Comparison of ENCODE assay signal across 19 cellular contexts in genomic region chr11:66725646-66726045, GRCh38. TPM values are rescaled to one million over a fixed set of nuclear protein-coding genes. Genes with fewer than 3 reads are reported as not detected.
DNase-seq lines count a peak whose midpoint lies in the region; ATAC-seq, FAIRE-seq and TF ChIP-seq lines count a peak whose summit lies in the region.
"Had no signal": no experiment of that assay in that cellular context is flagged by ENCODE, and none has a peak within 500 bp of the region (broad histone marks: within the 10 kb centered on the region; RNA-seq: fewer than 3 reads in every experiment).

No MANE protein-coding gene starts in this region.

- H4K91ac ChIP-seq in H1 (replicated peaks; ENCODE audit: insufficient read length, low read length): no peak overlapping the region

- H3K4ac ChIP-seq in H1 (replicated peaks; ENCODE audit: insufficient read length, low read depth, low read length): no peak overlapping the region

- TF ChIP-seq EP300 in H1 (IDR thresholded peaks at IDR 0.05; ENCODE audit: borderline replicate concordance in 1 of 2, low read depth in 2 of 2, low read length in 2 of 2): no peak

- H3K27ac Mint-ChIP-seq in neural crest cell (ENCODE audit: unreplicated experiment): no peak overlapping the region
- no peak overlapping the region for H3K27ac Mint-ChIP-seq in CD4-positive, alpha-beta T cell
- no peak overlapping the region for H3K27ac Mint-ChIP-seq in activated T-cell treated with anti-CD3 and anti-CD28 coated beads, Interleukin-2, amount 50 U/mL, for 24 hours
- H3K27ac Mint-ChIP-seq: activated CD8-positive, alpha-beta T cell treated with anti-CD3 and anti-CD28 coated beads, Interleukin-2, amount 10 ng/mL, durations not matched to agents 7 days and 5 days; activated T-helper 1 cell treated with anti-CD3 and anti-CD28 coated beads, Interleukin-12 subunit alpha, Interleukin-12 subunit beta, Interleukin-2, Interleukin-4 antibody, amounts not matched to agents 30 ng/mL and 10 ng/mL and 1 ng/mL, durations not matched to agents 14 hours and 24 hours and 36 hours had no signal

- peaks cover 65% of the 10 kb centered on the region for H3K4me1 ChIP-seq in Loucy (ENCODE audit: insufficient read depth, low read length, poor library complexity, severe bottlenecking)
- H3K4me1 ChIP-seq in H1 (replicated peaks in 1 of 4; ENCODE audit: control insufficient read depth in 3 of 4, insufficient read depth in 4 of 4, low read length in 3 of 4): peaks cover 14 to 29% (median 18%) of the 10 kb centered on the region in 4 experiments
- H3K4me1 ChIP-seq: foreskin keratinocyte had no signal

- FAIRE-seq in H1 (lab: Jason Lieb, UNC): no peak
- FAIRE-seq: colon had no signal

- H3K9me3 ChIP-seq in Loucy (ENCODE audit: insufficient read depth, low read depth, low read length) (no peaks in the 10 kb centered on the region), H1 (ENCODE audit: insufficient read depth in 2 of 2, low read depth in 1 of 2, low read length in 1 of 2) (no peaks in the 10 kb centered on the region)
- H3K9me3 ChIP-seq in CD4-positive, alpha-beta T cell (ENCODE audit: control insufficient read depth, low read length): no peaks in the 10 kb centered on the region
- H3K9me3 ChIP-seq: adrenal gland, testis had no signal

- H3K27ac ChIP-seq in H1 (ENCODE audit: low read depth, low read length): no peak overlapping the region
- H3K27ac ChIP-seq in CD4-positive, alpha-beta T cell (ENCODE audit: low read depth, low read length): no peak overlapping the region
- H3K27ac ChIP-seq: foreskin keratinocyte, skin epidermis, testis had no signal

- H4K8ac ChIP-seq in H1 (ENCODE audit: extremely low read depth, insufficient read depth, low read length): no peak overlapping the region

- H3K36me3 Mint-ChIP-seq in neural crest cell (ENCODE audit: low read depth): no peaks in the 10 kb centered on the region
- no peaks in the 10 kb centered on the region for H3K36me3 Mint-ChIP-seq in CD4-positive, alpha-beta T cell (ENCODE audit: low read depth)
- H3K36me3 Mint-ChIP-seq in activated T-cell treated with anti-CD3 and anti-CD28 coated beads, Interleukin-2, amount 50 U/mL, for 24 hours (ENCODE audit: low read depth): no peaks in the 10 kb centered on the region

- no peak overlapping the region for H2AK5ac ChIP-seq in H1 (ENCODE audit: low read depth, low read length)

- no peaks in the 10 kb centered on the region for H3K9me2 ChIP-seq in Loucy (replicated peaks; ENCODE audit: low read depth, low read length)

- H3K4me3 Mint-ChIP-seq in neural crest cell: peak overlapping the region; percentile 84
- H3K4me3 Mint-ChIP-seq in CD4-positive, alpha-beta T cell: no peak overlapping the region
- no peak overlapping the region for H3K4me3 Mint-ChIP-seq in activated T-cell treated with anti-CD3 and anti-CD28 coated beads, Interleukin-2, amount 50 U/mL, for 24 hours
- H3K4me3 Mint-ChIP-seq: activated CD8-positive, alpha-beta T cell treated with anti-CD3 and anti-CD28 coated beads, Interleukin-2, amount 10 ng/mL, durations not matched to agents 7 days and 5 days had no signal

- no peak overlapping the region for H2BK20ac ChIP-seq in H1 (ENCODE audit: low read length)

- H4K5ac ChIP-seq in H1 (ENCODE audit: insufficient read length, low read depth, low read length): no peak overlapping the region

- TF ChIP-seq POLR2A in H1 (IDR thresholded peaks at IDR 0.05; ENCODE audit: control extremely low read depth in 1 of 2, low read depth in 2 of 2, low read length in 2 of 2): no peak

- H4K20me1 ChIP-seq in Loucy (ENCODE audit: insufficient read depth, low read length, poor library complexity, severe bottlenecking) (no peaks in the 10 kb centered on the region), H1 (replicated peaks in 1 of 2; ENCODE audit: control insufficient read depth in 1 of 2, insufficient read depth in 2 of 2, low read length in 2 of 2) (no peaks in the 10 kb centered on the region)

- no peak overlapping the region for H3K18ac ChIP-seq in H1 (ENCODE audit: extremely low read depth, low read length)

- no peak for TF ChIP-seq RAD21 in H1 (IDR thresholded peaks at IDR 0.05 in 1 of 2, conservative IDR thresholded peaks at IDR 0.05 in 1 of 2; ENCODE audit: low read depth in 2 of 2, low read length in 2 of 2)

- no peaks in the 10 kb centered on the region for H3K9me3 Mint-ChIP-seq in neural crest cell
- H3K9me3 Mint-ChIP-seq in CD4-positive, alpha-beta T cell: no peaks in the 10 kb centered on the region
- no peaks in the 10 kb centered on the region for H3K9me3 Mint-ChIP-seq in activated T-cell treated with anti-CD3 and anti-CD28 coated beads, Interleukin-2, amount 50 U/mL, for 24 hours
- H3K9me3 Mint-ChIP-seq: activated T-helper 1 cell treated with anti-CD3 and anti-CD28 coated beads, Interleukin-12 subunit alpha, Interleukin-12 subunit beta, Interleukin-2, Interleukin-4 antibody, amounts not matched to agents 30 ng/mL and 10 ng/mL and 1 ng/mL, durations not matched to agents 14 hours and 24 hours and 36 hours had no signal

- in situ Hi-C loops in G401 (cut with HindIII; ENCODE audit: low sequenced_read_pairs): no loop called here

- no peak overlapping the region for H2BK120ac ChIP-seq in H1 (replicated peaks; ENCODE audit: low read depth, low read length)

- H3K36me3 ChIP-seq in Loucy (ENCODE audit: insufficient read depth, low read length) (no peaks in the 10 kb centered on the region), H1 (ENCODE audit: control insufficient read depth in 2 of 4, insufficient read depth in 4 of 4, low read length in 3 of 4) (peaks cover 0 to 3% (median 0%) of the 10 kb centered on the region in 4 experiments; a peak in 2 of 8 replicates)
- H3K36me3 ChIP-seq: adrenal gland had no signal

- peak overlapping the region; percentile 95 for H3K4me2 ChIP-seq in Loucy (ENCODE audit: low read depth, low read length, poor library complexity, severe bottlenecking)
- H3K4me2 ChIP-seq in H1 (ENCODE audit: insufficient read depth in 1 of 2, low read depth in 2 of 2, low read length in 2 of 2): peak overlapping the region; percentile 38 to 81; a peak in 3 of 4 replicates

- no peak overlapping the region for H3K14ac ChIP-seq in H1 (ENCODE audit: insufficient read length)

- H2BK12ac ChIP-seq in H1 (ENCODE audit: low read depth, low read length): no peak overlapping the region

- H3K79me2 ChIP-seq in Loucy (ENCODE audit: insufficient read depth, low read length) (peaks cover 20% of the 10 kb centered on the region; the same call in 1 of the 2 replicates), H1 (ENCODE audit: control insufficient read depth in 1 of 2, insufficient read depth in 2 of 2, low read length in 2 of 2) (peaks cover 0 to 35% of the 10 kb centered on the region in 2 experiments; a peak in 3 of 4 replicates)

- H3K23me2 ChIP-seq in H1 (ENCODE audit: low read depth, low read length): peaks cover 9% of the 10 kb centered on the region

- H3K23ac ChIP-seq in H1 (ENCODE audit: insufficient read length): no peak overlapping the region

- peaks cover 8% of the 10 kb centered on the region; the same call in 1 of the 2 replicates for H3F3A ChIP-seq in Loucy (ENCODE audit: low read depth)

- H3K27me3 ChIP-seq in Loucy (ENCODE audit: insufficient read depth, low read length, poor library complexity, severe bottlenecking) (no peaks in the 10 kb centered on the region), H1 (replicated peaks in 1 of 4; ENCODE audit: control insufficient read depth in 3 of 4, extremely low read depth in 1 of 4, insufficient read depth in 3 of 4, low read length in 3 of 4) (peaks cover 0 to 27% (median 15%) of the 10 kb centered on the region in 4 experiments; a peak in 6 of 7 replicates)
- H3K27me3 ChIP-seq in CD4-positive, alpha-beta T cell (ENCODE audit: control insufficient read depth, insufficient read depth, low read length): peaks cover 55% of the 10 kb centered on the region
- H3K27me3 ChIP-seq: adrenal gland, foreskin keratinocyte, testis had no signal

- H3K79me1 ChIP-seq in H1 (ENCODE audit: low read depth, low read length): peaks cover 10% of the 10 kb centered on the region

- 81% methylated on average over 10 of the region's 10 CpGs; no CpG with 5 or more reads in 1 of the 2 experiments for WGBS in H1 (ENCODE audit: extremely low coverage in 1 of 2, insufficient coverage in 1 of 2, insufficient read length in 1 of 2, insufficient replicate concordance in 2 of 2, low coverage in 1 of 2, low lambda C conversion rate in 2 of 2, missing lambda C conversion rate in 1 of 2), 2 experiments

- H2BK15ac ChIP-seq in H1 (ENCODE audit: low read length): no peak overlapping the region

- CTCF ChIA-PET in H1 (lab: Charles Lee; ENCODE audit: partially characterized antibody): interaction anchor here (0.6 to 2.6 kb wide), 13 partner anchors 10 to 361 kb away, joined by 3 to 10 read pairs (median 3); partner anchors contain the start of genes RBM14 and RBM4B
- CTCF ChIA-PET in CD4-positive, alpha-beta T cell (lab: Charles Lee): no interaction called here

- no peak for ATAC-seq in CD4-positive, alpha-beta T cell (ENCODE audit: poor library complexity)
- ATAC-seq in HG03108 (IDR thresholded peaks at IDR 0.05; ENCODE audit: unreplicated experiment) (no peak), HG03571 (IDR thresholded peaks at IDR 0.05; ENCODE audit: unreplicated experiment) (no peak)
- ATAC-seq: activated CD8-positive, alpha-beta T cell treated with anti-CD3 and anti-CD28 coated beads, Interleukin-2, amount 10 ng/mL, durations not matched to agents 7 days and 5 days; foreskin keratinocyte had no signal

- H2BK5ac ChIP-seq in H1 (ENCODE audit: low read depth, low read length): no peak overlapping the region

- H3K27me3 Mint-ChIP-seq in neural crest cell (ENCODE audit: low read depth): peaks cover 46% of the 10 kb centered on the region
- H3K27me3 Mint-ChIP-seq in CD4-positive, alpha-beta T cell: peaks cover 77% of the 10 kb centered on the region
- H3K27me3 Mint-ChIP-seq in activated T-cell treated with anti-CD3 and anti-CD28 coated beads, Interleukin-2, amount 50 U/mL, for 24 hours: peaks cover 71% of the 10 kb centered on the region

- POLR2A ChIA-PET in H1 (lab: Charles Lee; ENCODE audit: partially characterized antibody): interaction anchor here (0.8 to 2.5 kb wide), 4 partner anchors 11 to 126 kb away, joined by 3 to 19 read pairs (median 6); partner anchors contain the start of gene RCE1
- POLR2A ChIA-PET in CD4-positive, alpha-beta T cell (lab: Charles Lee): no interaction called here

- no peak overlapping the region for H3K9ac ChIP-seq in Loucy (ENCODE audit: low read depth, low read length, poor library complexity, severe bottlenecking)
- no peak overlapping the region for H3K9ac ChIP-seq in H1 (replicated peaks in 1 of 4; ENCODE audit: extremely low read depth in 1 of 4, low read depth in 3 of 4, low read length in 3 of 4)

- H3K56ac ChIP-seq in H1 (replicated peaks; ENCODE audit: insufficient read length, low read depth, low read length): no peak overlapping the region

- intact Hi-C loops in CD4-positive, alpha-beta T cell (cut with DNase I, micrococcal nuclease): no loop called here

- TF ChIP-seq CTCF in Loucy (conservative IDR thresholded peaks at IDR 0.05; ENCODE audit: low read length) (no peak), H1 (IDR thresholded peaks at IDR 0.05; ENCODE audit: control extremely low read depth in 1 of 3, insufficient read depth in 1 of 3, low read depth in 1 of 3, low read length in 3 of 3) (no peak), neural crest cell (conservative IDR thresholded peaks at IDR 0.05) (no peak)
- TF ChIP-seq CTCF in CD4-positive, alpha-beta T cell (IDR thresholded peaks at IDR 0.05): no peak

- H2AFZ ChIP-seq in Loucy (ENCODE audit: low read length) (no peak overlapping the region), H1 (ENCODE audit: low read length) (no peak overlapping the region)

- H3K4me3 ChIP-seq in Loucy (ENCODE audit: low read length, poor library complexity, severe bottlenecking): no peak overlapping the region
- H3K4me3 ChIP-seq in H1 (ENCODE audit: extremely low read depth in 1 of 4, insufficient read depth in 2 of 4, low read depth in 3 of 4, low read length in 4 of 4): no peak overlapping the region; a peak in 1 of 8 replicates
- H3K4me3 ChIP-seq: adrenal gland, skin epidermis, testis had no signal

- DNase-seq in G401 (ENCODE audit: low spot score) (peak; percentile 62), H1 (ENCODE audit: low read depth in 1 of 2, low spot score in 2 of 2) (no peak), neural crest cell (ENCODE audit: low read depth, low spot score) (no peak)
- DNase-seq in CD4-positive, alpha-beta T cell: no peak
- no peak for DNase-seq in activated T-cell treated with anti-CD3 and anti-CD28 coated beads, Interleukin-2, amount 50 U/mL, for 24 hours
- DNase-seq: activated CD8-positive, alpha-beta T cell treated with anti-CD3 and anti-CD28 coated beads, Interleukin-2, amount 10 ng/mL, durations not matched to agents 7 days and 5 days; AML-193; foreskin keratinocyte; HCEC 1CT; midbrain; NCI-H2029; testis had no signal

- peaks cover 25% of the 10 kb centered on the region for H3K4me1 Mint-ChIP-seq in neural crest cell
- H3K4me1 Mint-ChIP-seq in CD4-positive, alpha-beta T cell (ENCODE audit: low read depth): peaks cover 19% of the 10 kb centered on the region
- H3K4me1 Mint-ChIP-seq in activated T-cell treated with anti-CD3 and anti-CD28 coated beads, Interleukin-2, amount 50 U/mL, for 24 hours (ENCODE audit: low read depth): peaks cover 15% of the 10 kb centered on the region

RNA-seq across cellular contexts. Expression of gene SPTBN2, which starts 3.4 kb away (rescaled TPM):
- 102 and 103 TPM in 2 replicates for total RNA-seq in G401 (2014; rRNA removed; shearing (Covaris generic))
- 69.0 and 71.4 TPM in 2 replicates for total RNA-seq in H1 (2021; fragmentation: NEBNext Ultra II Directional; extraction: Animal tissue kit (Norgen Biotek cat#: 25700))
- 19.1 and 25.9 TPM in 2 replicates for polyA plus RNA-seq in H1 (2011; rRNA removed)
- 22.8 TPM for polyA plus RNA-seq in H1 (2011; cell fraction: cytosol; rRNA removed)
- 87.4 TPM for polyA plus RNA-seq in H1 (2011; cell fraction: nucleus; rRNA removed)
- 33.8 to 72.3 TPM (median 66.2 TPM) in 4 replicates for polyA plus RNA-seq in H1 (2012, experiment 1 of 2)
- 35.6 TPM for polyA plus RNA-seq in H1 (2012, experiment 2 of 2)
- polyA plus RNA-seq in H1 (2013, experiment 1 of 2): 24.5 TPM
- polyA plus RNA-seq in H1 (2013, experiment 2 of 2): 25.1 TPM
- 37.3 and 37.6 TPM in 2 replicates for polyA minus RNA-seq in H1 (2011; rRNA and poly(A)+ RNA removed)
- polyA minus RNA-seq in H1 (2011; cell fraction: cytosol; rRNA and poly(A)+ RNA removed): 28.1 TPM
- 34.3 TPM for polyA minus RNA-seq in H1 (2011; cell fraction: nucleus; rRNA and poly(A)+ RNA removed)
- total RNA-seq in neural crest cell: 34.1 and 43.6 TPM in 2 replicates
- total RNA-seq in CD4-positive, alpha-beta T cell: not detected

RNA-seq across cellular contexts. Expression of gene RBM4B, which starts 48.0 kb away (rescaled TPM):
- 4.1 and 13.0 TPM in 2 replicates for total RNA-seq in G401 (2014; rRNA removed; shearing (Covaris generic))
- total RNA-seq in H1 (2021; fragmentation: NEBNext Ultra II Directional; extraction: Animal tissue kit (Norgen Biotek cat#: 25700)): 27.5 and 30.6 TPM in 2 replicates
- polyA plus RNA-seq in H1 (2011; rRNA removed): 19.2 and 30.5 TPM in 2 replicates
- polyA plus RNA-seq in H1 (2011; cell fraction: cytosol; rRNA removed): 32.9 TPM
- polyA plus RNA-seq in H1 (2011; cell fraction: nucleus; rRNA removed): 37.4 TPM
- 25.2 to 37.5 TPM (median 29.7 TPM) in 4 replicates for polyA plus RNA-seq in H1 (2012, experiment 1 of 2)
- 7.2 TPM for polyA plus RNA-seq in H1 (2012, experiment 2 of 2)
- polyA plus RNA-seq in H1 (2013, experiment 1 of 2): 25.9 TPM
- 24.2 TPM for polyA plus RNA-seq in H1 (2013, experiment 2 of 2)
- 25.2 and 29.1 TPM in 2 replicates for polyA minus RNA-seq in H1 (2011; rRNA and poly(A)+ RNA removed)
- polyA minus RNA-seq in H1 (2011; cell fraction: cytosol; rRNA and poly(A)+ RNA removed): 11.6 TPM
- polyA minus RNA-seq in H1 (2011; cell fraction: nucleus; rRNA and poly(A)+ RNA removed): 24.8 TPM
- total RNA-seq in neural crest cell: 57.0 and 61.9 TPM in 2 replicates
- 1 to 10 TPM; 3.8 to 5.1 TPM for total RNA-seq in CD4-positive, alpha-beta T cell

Comparison
In these comparisons a context has a peak if more than half of its experiments do, and no peak if none do; other contexts are left out.
1. RNA of gene SPTBN2, which starts 3.4 kb away (total RNA-seq): 102 to 103 TPM in G401, 69.0 to 71.4 TPM in H1 and 34.1 to 43.6 TPM in neural crest cell; not detected in CD4-positive, alpha-beta T cell; every median in the first group is over 10 times any median in the second.